ENCODE assay signal across 22 cellular contexts in genomic region chr6:63858691-63859090, GRCh38.
"Had no signal": no experiment of that assay in that cellular context is flagged by ENCODE, and none has a peak within 500 bp of the region (broad histone marks: within the 10 kb centered on the region; RNA-seq: fewer than 3 reads in every experiment).

No MANE protein-coding gene starts in this region.

- ATAC-seq: activated CD8-positive, alpha-beta memory T cell treated with anti-CD3 and anti-CD28 coated beads, Interleukin-2, amount 10 ng/mL, durations not matched to agents 7 days and 5 days; activated naive CD8-positive, alpha-beta T cell treated with anti-CD3 and anti-CD28 coated beads, Interleukin-2, amount 50 U/mL, for 24 hours; Panc1; T-helper 17 cell had no signal

- DNase-seq: activated B cell treated with CpG ODN at 0.5 μM for 24 hours; activated CD4-positive, alpha-beta T cell treated with anti-CD3 and anti-CD28 coated beads for 1 hour; activated CD4-positive, alpha-beta T cell treated with anti-CD3 and anti-CD28 coated beads, Interleukin-2, amount 10 ng/mL, durations not matched to agents 24 days and 14 days; activated CD4-positive, alpha-beta T cell treated with anti-CD3 and anti-CD28 coated beads, Interleukin-2, amount 50 U/mL, for 48 hours; activated CD8-positive, alpha-beta memory T cell treated with anti-CD3 and anti-CD28 coated beads, Interleukin-2, amount 10 ng/mL, durations not matched to agents 7 days and 5 days; activated effector memory CD4-positive, alpha-beta T cell treated with Interleukin-2 at 50 U/mL for 16 hours; activated naive CD4-positive, alpha-beta T cell; activated naive CD8-positive, alpha-beta T cell treated with anti-CD3 and anti-CD28 coated beads, Interleukin-2, amount 50 U/mL, for 24 hours; activated T-cell treated with anti-CD3 and anti-CD28 coated beads, Interleukin-2, amount 50 U/mL, for 24 hours; amygdala; NCI-H1092; NCI-H1930; NCI-H2171; NCI-H510A treated with DMSO at 0.1 percent for 48 hours; NCI-H69; NK-92 treated with Interleukin-12 subunit alpha and Interleukin-12 subunit beta, amount 100 ng/mL, for 24 hours; OCI-M1; RPMI8226; SHP77; T-helper 17 cell; T-helper 9 cell had no signal
